Comparison of ENCODE assay signal across 20 cellular contexts in the genomic region with DNA sequence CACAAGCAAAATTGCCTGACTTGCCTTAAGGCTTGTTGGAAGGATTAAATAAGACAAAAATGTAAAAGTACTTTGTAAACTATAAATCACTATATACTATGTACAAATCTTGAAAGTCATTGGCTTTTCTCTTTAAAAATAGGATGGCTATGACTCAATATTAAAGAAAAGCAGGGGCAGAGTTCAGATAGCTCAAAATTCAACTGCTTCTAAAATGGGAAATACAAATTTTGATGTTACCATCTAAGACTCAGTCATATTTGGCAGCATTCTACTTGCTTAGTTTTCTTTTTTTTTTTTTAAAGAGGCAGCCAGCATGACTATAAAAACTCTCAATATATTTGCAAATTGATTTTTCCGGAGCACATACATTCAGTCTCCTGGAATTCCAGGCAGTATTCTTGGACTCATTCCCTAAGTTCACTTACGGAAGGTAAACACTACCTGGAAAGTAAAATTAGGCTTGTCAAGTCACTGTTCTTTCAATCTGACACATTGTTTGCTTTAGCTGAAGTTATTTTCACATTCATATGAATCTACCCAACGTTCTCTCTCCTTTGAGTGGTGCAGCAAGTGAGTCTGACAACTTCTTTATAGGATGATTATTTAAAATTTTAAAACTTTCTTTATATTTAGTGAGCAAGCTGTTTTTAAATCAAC.
DNase-seq lines count a peak whose midpoint lies in the region; ATAC-seq, FAIRE-seq and TF ChIP-seq lines count a peak whose summit lies in the region.
"Had no signal": no experiment of that assay in that cellular context is flagged by ENCODE, and none has a peak within 500 bp of the region (broad histone marks: within the 10 kb centered on the region; RNA-seq: fewer than 3 reads in every experiment).

No MANE protein-coding gene starts in this region.

- ATAC-seq in body of pancreas (peak; percentile 55), pancreas (peak; percentile 45 to 76 (median 66)), aorta (ENCODE audit: low FRiP score) (peak; percentile 75), left cardiac atrium (no peak)
- ATAC-seq: K562, Right ventricle myocardium inferior had no signal

- CTCF ChIA-PET in CD8-positive, alpha-beta memory T cell (lab: Charles Lee): no interaction called here

- TF ChIP-seq POLR2A in body of pancreas (IDR thresholded peaks at IDR 0.05): no peak

- no peak for TF ChIP-seq CTCF in body of pancreas (IDR thresholded peaks at IDR 0.05)
- TF ChIP-seq CTCF in fibroblast of mammary gland (conservative IDR thresholded peaks at IDR 0.05; ENCODE audit: control insufficient read depth, insufficient read depth, low read depth, low read length): no peak
- TF ChIP-seq CTCF in pancreas (IDR thresholded peaks at IDR 0.05): no peak

- H3K4me3 ChIP-seq in body of pancreas: no peak overlapping the region
- H3K4me3 ChIP-seq in fibroblast of mammary gland (ENCODE audit: control insufficient read depth, low read depth, low read length): no peak overlapping the region
- no peak overlapping the region for H3K4me3 ChIP-seq in pancreas
- peak overlapping the region; percentile 14 to 54 for H3K4me3 ChIP-seq in aorta (ENCODE audit: low read length in 2 of 2)
- no peak overlapping the region for H3K4me3 ChIP-seq in CD8-positive, alpha-beta memory T cell (ENCODE audit: low read length)
- H3K4me3 ChIP-seq: K562, PC-9 had no signal

- intact Hi-C loops in body of pancreas (cut with DNase I): no loop called here
- intact Hi-C loops in pancreas (cut with DNase I): no loop called here
- intact Hi-C loops in aorta (cut with DNase I): no loop called here
- intact Hi-C loops in left cardiac atrium (cut with DNase I): no loop called here

- H3K9me3 ChIP-seq in body of pancreas (no peaks in the 10 kb centered on the region), pancreas (no peaks in the 10 kb centered on the region), aorta (ENCODE audit: control insufficient read depth, low read length) (no peaks in the 10 kb centered on the region)
- H3K9me3 ChIP-seq in CD8-positive, alpha-beta memory T cell (ENCODE audit: low read length): no peaks in the 10 kb centered on the region
- H3K9me3 ChIP-seq: SK-N-SH had no signal

- H3K4me1 ChIP-seq in body of pancreas: peaks cover 39% of the 10 kb centered on the region
- H3K4me1 ChIP-seq in pancreas: peaks cover 15 to 43% (median 42%) of the 10 kb centered on the region in 3 donors
- peaks cover 3 to 7% of the 10 kb centered on the region in 2 donors for H3K4me1 ChIP-seq in aorta (ENCODE audit: control insufficient read depth in 1 of 2, insufficient read depth in 2 of 2, low read length in 2 of 2)
- H3K4me1 ChIP-seq in CD8-positive, alpha-beta memory T cell (ENCODE audit: insufficient read depth, low read length): no peaks in the 10 kb centered on the region

- POLR2A ChIA-PET in CD8-positive, alpha-beta memory T cell (lab: Charles Lee): no interaction called here

- H3K36me3 Mint-ChIP-seq in CD8-positive, alpha-beta memory T cell: peaks cover 0 to 7% (median 0%) of the 10 kb centered on the region in 3 donors
- H3K36me3 Mint-ChIP-seq: CD4-positive, CD25-positive, alpha-beta regulatory T cell had no signal

- H3K27ac Mint-ChIP-seq in CD8-positive, alpha-beta memory T cell: no peak overlapping the region
- H3K27ac Mint-ChIP-seq: B cell; CD4-positive, CD25-positive, alpha-beta regulatory T cell had no signal

- H3K27ac ChIP-seq in body of pancreas: no peak overlapping the region
- H3K27ac ChIP-seq in pancreas: peak overlapping the region in 1 of 4 donors; percentile 32
- H3K27ac ChIP-seq in aorta (ENCODE audit: low read depth in 1 of 2, low read length in 2 of 2): peak overlapping the region in 1 of 2 donors; percentile 67
- no peak overlapping the region for H3K27ac ChIP-seq in CD8-positive, alpha-beta memory T cell (ENCODE audit: low read depth, low read length)
- H3K27ac ChIP-seq: PC-9 had no signal

- no peak for FAIRE-seq in pancreas (lab: Jason Lieb, UNC)
- FAIRE-seq: K562 had no signal

- no peaks in the 10 kb centered on the region for H3K9me3 Mint-ChIP-seq in CD8-positive, alpha-beta memory T cell
- H3K9me3 Mint-ChIP-seq: CD4-positive, CD25-positive, alpha-beta regulatory T cell had no signal

- H3K27me3 ChIP-seq in body of pancreas (no peaks in the 10 kb centered on the region), pancreas (no peaks in the 10 kb centered on the region), aorta (ENCODE audit: control insufficient read depth in 1 of 2, insufficient read depth in 2 of 2, low read length in 1 of 2) (no peaks in the 10 kb centered on the region)
- no peaks in the 10 kb centered on the region for H3K27me3 ChIP-seq in CD8-positive, alpha-beta memory T cell (ENCODE audit: insufficient read depth, low read length, poor library complexity, severe bottlenecking)

- H3K36me3 ChIP-seq in body of pancreas (replicated peaks in 1 of 2; ENCODE audit: insufficient read depth in 1 of 2, low read depth in 2 of 2) (no peaks in the 10 kb centered on the region), pancreas (no peaks in the 10 kb centered on the region), aorta (ENCODE audit: control insufficient read depth in 1 of 2, insufficient read depth in 2 of 2, low read length in 1 of 2) (no peaks in the 10 kb centered on the region)
- no peaks in the 10 kb centered on the region for H3K36me3 ChIP-seq in CD8-positive, alpha-beta memory T cell (ENCODE audit: insufficient read depth, low read length)

- H3K27me3 Mint-ChIP-seq in CD8-positive, alpha-beta memory T cell: peaks cover 0 to 1% of the 10 kb centered on the region in 2 donors
- H3K27me3 Mint-ChIP-seq: B cell; CD4-positive, CD25-positive, alpha-beta regulatory T cell had no signal

- no peak overlapping the region for H3K4me3 Mint-ChIP-seq in CD8-positive, alpha-beta memory T cell
- H3K4me3 Mint-ChIP-seq: B cell; CD4-positive, CD25-positive, alpha-beta regulatory T cell had no signal

- DNase-seq in body of pancreas (no peak), fibroblast of mammary gland (ENCODE audit: low read depth) (peak; percentile 10), pancreas (no peak), aorta (no peak), left cardiac atrium (no peak), NCI-H1105 (lab: John Stamatoyannopoulos, UW) (no peak), cerebellar cortex (ENCODE audit: low spot score) (no peak)
- no peak for DNase-seq in CD8-positive, alpha-beta memory T cell
- DNase-seq: CD4-positive, CD25-positive, alpha-beta regulatory T cell; EL; H7; NCI-H1436; NCI-H2081; NCI-H510A; NCI-H82; PC-9; SK-N-SH had no signal

- H3K4me1 Mint-ChIP-seq in CD8-positive, alpha-beta memory T cell: no peaks in the 10 kb centered on the region
- H3K4me1 Mint-ChIP-seq: CD4-positive, CD25-positive, alpha-beta regulatory T cell had no signal

- 10 to 29% methylated on average over 3 of the region's 3 CpGs for WGBS in body of pancreas, 2 donors
- WGBS in pancreas, 2 donors: 8 to 12% methylated on average over 3 of the region's 3 CpGs
- WGBS in aorta, 2 donors: 4 to 5% methylated on average over 3 of the region's 3 CpGs

Comparison
In these comparisons a context has a peak if more than half of its experiments do, and no peak if none do; other contexts are left out.
1. ATAC-seq: peak in body of pancreas (single experiment), pancreas (4 of 4) and aorta (single experiment); none in left cardiac atrium (0 of 2).
2. H3K4me3 ChIP-seq: peak in aorta (2 of 2); none in body of pancreas (0 of 2), fibroblast of mammary gland (single experiment), pancreas (0 of 4) and CD8-positive, alpha-beta memory T cell (single experiment).